8 cellular contexts compared by ENCODE assay signal in the genomic region with DNA sequence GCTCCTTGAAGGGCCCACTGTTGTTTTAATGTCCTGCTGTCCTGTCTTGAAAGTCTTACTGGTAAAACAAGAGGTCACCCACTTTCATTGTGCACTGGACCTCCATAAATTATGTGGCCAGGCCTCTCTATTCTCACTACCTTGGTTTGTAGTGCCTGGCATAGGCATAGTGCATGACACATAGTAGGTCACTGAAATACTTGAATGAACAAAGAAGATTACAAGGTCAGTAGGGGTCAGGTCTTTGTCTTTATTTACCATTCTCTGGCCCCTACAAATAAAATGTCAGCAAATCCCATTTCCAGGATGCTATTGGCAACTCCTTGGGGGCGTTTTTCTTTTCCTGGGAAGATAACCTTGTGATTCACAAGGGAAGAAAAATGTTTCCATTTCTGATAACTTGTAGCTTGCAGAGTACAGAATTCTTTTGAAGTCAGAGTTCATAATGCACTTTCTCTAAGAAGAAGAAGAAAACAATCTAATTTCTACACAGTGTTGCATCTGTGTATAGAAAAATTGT. TPM values are rescaled to one million over a fixed set of nuclear protein-coding genes. Genes with fewer than 3 reads are reported as not detected.
A peak's percentile ranks its signal among the peaks of the same experiment; 100 is the strongest.
DNase-seq lines count a peak whose midpoint lies in the region; ATAC-seq and TF ChIP-seq lines count a peak whose summit lies in the region.

No MANE protein-coding gene starts in this region.

- peaks cover 17% of the 10 kb centered on the region for H3K4me1 ChIP-seq in foreskin keratinocyte

- H3K27ac Mint-ChIP-seq in activated CD4-positive, alpha-beta memory T cell treated with anti-CD3 and anti-CD28 coated beads for 36 hours, result peak overlapping the region; percentile 71

- H3K27ac ChIP-seq in foreskin keratinocyte, result peak overlapping the region; percentile 41
- peak overlapping the region in 8 of 21 experiments; percentile 78 to 96 (median 90) for H3K27ac ChIP-seq in skin epidermis

- no peak for TF ChIP-seq CTCF in HFF-Myc (IDR thresholded peaks at IDR 0.05; ENCODE audit: low read depth, low read length, missing control alignments)
- no peak for TF ChIP-seq CTCF in foreskin keratinocyte (conservative IDR thresholded peaks at IDR 0.05)
- no peak for TF ChIP-seq CTCF in GM10248 (IDR thresholded peaks at IDR 0.05; ENCODE audit: control extremely low read depth, extremely low read depth, low read depth, missing control alignments)

- H3K36me3 Mint-ChIP-seq in activated CD4-positive, alpha-beta memory T cell treated with anti-CD3 and anti-CD28 coated beads for 36 hours, result peaks cover 20% of the 10 kb centered on the region

- no peaks in the 10 kb centered on the region for H3K27me3 ChIP-seq in foreskin keratinocyte

- H3K4me3 Mint-ChIP-seq in activated CD4-positive, alpha-beta memory T cell treated with anti-CD3 and anti-CD28 coated beads for 36 hours, result peak overlapping the region; percentile 92

- no peaks in the 10 kb centered on the region for H3K27me3 Mint-ChIP-seq in activated CD4-positive, alpha-beta memory T cell treated with anti-CD3 and anti-CD28 coated beads for 36 hours

- DNase-seq in HFF-Myc (ENCODE audit: extremely low read depth, low read depth) (no peak), foreskin keratinocyte (no peak), 8988T (no peak), GM10248 (ENCODE audit: extremely low spot score) (no peak), NCI-H345 treated with DMSO at 0.1 percent for 48 hours (lab: John Stamatoyannopoulos, UW; ENCODE audit: unreplicated experiment) (no peak)
- DNase-seq in activated CD4-positive, alpha-beta memory T cell treated with anti-CD3 and anti-CD28 coated beads for 36 hours, result no peak

- H3K4me3 ChIP-seq in HFF-Myc (replicated peaks; ENCODE audit: low read depth, low read length) (peak overlapping the region; percentile 91), skin epidermis (peak overlapping the region; percentile 70 to 97 (median 94))

- POLR2A ChIA-PET in activated CD4-positive, alpha-beta memory T cell treated with anti-CD3 and anti-CD28 coated beads for 36 hours (lab: Charles Lee), result interaction anchor here (0.6 kb wide), 1 partner anchor 185 kb away, joined by 6 read pairs; no protein-coding TSS in a partner anchor
- POLR2A ChIA-PET in GM10248 (lab: Yijun Ruan, JAX), result no interaction called here

- CTCF ChIA-PET in activated CD4-positive, alpha-beta memory T cell treated with anti-CD3 and anti-CD28 coated beads for 36 hours (lab: Charles Lee), result no interaction called here
- CTCF ChIA-PET in GM10248 (lab: Yijun Ruan, JAX), result no interaction called here

- intact Hi-C loops in activated CD4-positive, alpha-beta memory T cell treated with anti-CD3 and anti-CD28 coated beads for 36 hours (cut with micrococcal nuclease), result loop anchor here (2.0 to 5.0 kb wide), 2 partner anchors 44 to 151 kb away; no protein-coding TSS in a partner anchor

- ATAC-seq in foreskin keratinocyte, result no peak
- no peak for ATAC-seq in GM21576 (IDR thresholded peaks at IDR 0.05; ENCODE audit: unreplicated experiment)

- H3K9me3 Mint-ChIP-seq in activated CD4-positive, alpha-beta memory T cell treated with anti-CD3 and anti-CD28 coated beads for 36 hours, result no peaks in the 10 kb centered on the region

- H3K4me1 Mint-ChIP-seq in activated CD4-positive, alpha-beta memory T cell treated with anti-CD3 and anti-CD28 coated beads for 36 hours (ENCODE audit: low read depth), result peaks cover 21% of the 10 kb centered on the region

RNA-seq across cellular contexts. Expression of a gene that starts 1.4 kb away (rescaled TPM):
- total RNA-seq in activated CD4-positive, alpha-beta memory T cell treated with anti-CD3 and anti-CD28 coated beads for 36 hours, result 10 to 100 TPM; 65.7 to 66.0 TPM
- total RNA-seq in foreskin keratinocyte, result 27.7 and 31.1 TPM in 2 replicates
- polyA plus RNA-seq in foreskin keratinocyte, result 13.6 and 17.8 TPM in 2 replicates
